1 cellular context compared by ENCODE assay signal in genomic region chr7:4862156-4862555, GRCh38.
TF ChIP-seq lines count a peak whose summit lies in the region.

No MANE protein-coding gene starts in this region.

TF ChIP-seq in SK-N-SH, 30 proteins besides CTCF, POLR2A, EP300 and RAD21:
- TF ChIP-seq ZBTB33 (IDR thresholded peaks at IDR 0.05; ENCODE audit: borderline replicate concordance, low read depth) (no peak), CHD2 (IDR thresholded peaks at IDR 0.05; ENCODE audit: low read length, partially characterized antibody) (no peak), FOXJ3 (CRISPR knock-in tag; IDR thresholded peaks at IDR 0.05) (no peak), SIN3A (IDR thresholded peaks at IDR 0.05; ENCODE audit: borderline replicate concordance, low read depth, low read length) (no peak), PBX3 (IDR thresholded peaks at IDR 0.05) (no peak), NRF1 (IDR thresholded peaks at IDR 0.05; ENCODE audit: low read depth, low read length) (no peak), USF1 (IDR thresholded peaks at IDR 0.05; ENCODE audit: borderline replicate concordance, low read depth) (no peak), RFX5 (IDR thresholded peaks at IDR 0.05; ENCODE audit: low read length) (no peak), GABPA (IDR thresholded peaks at IDR 0.05; ENCODE audit: low read depth) (no peak)
TF ChIP-seq in SK-N-SH: peak in this region for 0.
